15 cellular contexts compared by ENCODE assay signal in the genomic region with DNA sequence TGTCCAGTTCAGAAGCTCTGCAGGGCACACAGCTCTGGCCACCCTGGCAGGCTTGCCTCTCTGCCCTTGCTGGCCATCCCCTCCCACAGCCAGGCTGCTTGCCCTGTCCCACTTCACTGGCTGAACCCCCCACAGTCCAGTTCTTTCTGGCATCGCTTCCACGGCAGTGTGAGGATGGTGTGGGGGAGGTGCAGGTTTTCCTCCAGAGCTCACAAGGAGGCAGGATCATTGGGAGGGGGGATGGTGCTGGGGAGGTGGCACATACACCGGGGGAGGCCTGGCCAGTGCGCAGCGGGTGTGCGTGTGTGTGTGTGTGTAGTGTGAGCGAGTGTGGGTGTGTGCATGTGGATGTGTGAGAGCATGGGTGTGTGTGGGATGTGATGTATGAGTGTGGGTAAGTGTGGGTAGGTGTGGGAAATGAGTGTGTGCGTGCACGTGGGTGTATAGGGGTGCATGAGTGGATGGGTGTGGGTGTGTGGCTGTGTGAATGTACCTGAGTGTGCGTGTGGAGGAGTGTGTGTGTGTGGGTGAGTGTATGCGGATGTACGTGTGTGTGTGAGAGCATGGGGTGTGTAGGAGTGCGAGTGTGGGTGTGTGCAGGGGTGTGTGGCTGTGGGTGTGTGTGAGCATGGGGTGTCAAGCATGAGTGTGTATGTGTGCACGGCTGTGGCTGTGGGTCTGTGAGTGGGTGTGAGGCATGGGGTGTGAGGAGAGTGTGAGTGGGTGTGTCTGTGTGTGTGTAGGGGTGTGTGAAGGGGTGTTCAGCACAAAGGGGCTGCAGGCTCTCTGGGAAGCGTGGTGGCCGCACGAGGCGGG.
DNase-seq lines count a peak whose midpoint lies in the region; ATAC-seq and TF ChIP-seq lines count a peak whose summit lies in the region.
"Had no signal": no experiment of that assay in that cellular context is flagged by ENCODE, and none has a peak within 500 bp of the region (broad histone marks: within the 10 kb centered on the region; RNA-seq: fewer than 3 reads in every experiment).

No MANE protein-coding gene starts in this region.

- no peak overlapping the region for H3K27ac Mint-ChIP-seq in activated CD4-positive, alpha-beta T cell treated with anti-CD3 and anti-CD28 coated beads for 36 hours
- H3K27ac Mint-ChIP-seq in activated CD4-positive, alpha-beta T cell treated with anti-CD3 and anti-CD28 coated beads, Interleukin-2, amount 10 ng/mL, durations not matched to agents 7 days and 5 days = no peak overlapping the region
- H3K27ac Mint-ChIP-seq in T-helper 17 cell = peak overlapping the region; percentile 72
- H3K27ac Mint-ChIP-seq: HFFc6 had no signal

- no peak overlapping the region for H3K18ac ChIP-seq in trophoblast cell (ENCODE audit: low read length)

- no peak overlapping the region for H3K23ac ChIP-seq in trophoblast cell (ENCODE audit: low read length)

- H3K4me3 Mint-ChIP-seq in activated CD4-positive, alpha-beta T cell treated with anti-CD3 and anti-CD28 coated beads for 36 hours = no peak overlapping the region
- no peak overlapping the region for H3K4me3 Mint-ChIP-seq in activated CD4-positive, alpha-beta T cell treated with anti-CD3 and anti-CD28 coated beads, Interleukin-2, amount 10 ng/mL, durations not matched to agents 7 days and 5 days
- peak overlapping the region; percentile 19 for H3K4me3 Mint-ChIP-seq in T-helper 17 cell

- TF ChIP-seq POLR2A in esophagus muscularis mucosa (IDR thresholded peaks at IDR 0.05; ENCODE audit: low read depth) = no peak

- no peak overlapping the region for H3K27ac ChIP-seq in esophagus muscularis mucosa (replicated peaks in 1 of 4)
- no peak overlapping the region for H3K27ac ChIP-seq in trophoblast cell (ENCODE audit: low read depth, low read length)
- H3K27ac ChIP-seq: 22Rv1, Peyer's patch, thoracic aorta had no signal

- H2AFZ ChIP-seq in trophoblast cell (ENCODE audit: insufficient read depth, low read length, poor library complexity) = no peak overlapping the region

- 58% methylated on average over 16 of the region's 18 CpGs for WGBS in esophagus muscularis mucosa
- 100% methylated on average over 3 of the region's 18 CpGs for WGBS in trophoblast cell (ENCODE audit: extremely low coverage, insufficient coverage, insufficient read length)

- no peak overlapping the region for H2AK5ac ChIP-seq in trophoblast cell (ENCODE audit: low read length)

- no peak overlapping the region for H3K9ac ChIP-seq in trophoblast cell (ENCODE audit: low read length)

- peaks cover 13% of the 10 kb centered on the region for H3K4me1 Mint-ChIP-seq in activated CD4-positive, alpha-beta T cell treated with anti-CD3 and anti-CD28 coated beads for 36 hours
- peaks cover 8% of the 10 kb centered on the region for H3K4me1 Mint-ChIP-seq in activated CD4-positive, alpha-beta T cell treated with anti-CD3 and anti-CD28 coated beads, Interleukin-2, amount 10 ng/mL, durations not matched to agents 7 days and 5 days
- peaks cover 12% of the 10 kb centered on the region for H3K4me1 Mint-ChIP-seq in T-helper 17 cell

- H3K4me3 ChIP-seq in esophagus muscularis mucosa (peak overlapping the region in 3 of 4 donors; percentile 48 to 53 (median 48)), trophoblast cell (ENCODE audit: low read depth, low read length) (peak overlapping the region; percentile 33), mucosa of descending colon (no peak overlapping the region)

- no peak overlapping the region for H2BK12ac ChIP-seq in trophoblast cell (ENCODE audit: low read length)

- ATAC-seq in activated CD4-positive, alpha-beta T cell treated with anti-CD3 and anti-CD28 coated beads for 36 hours = peak; percentile 18
- ATAC-seq in T-helper 17 cell (peak; percentile 17), GM18861 (IDR thresholded peaks at IDR 0.05; ENCODE audit: unreplicated experiment) (no peak), mucosa of descending colon (no peak)

- H3K79me2 ChIP-seq in trophoblast cell (ENCODE audit: control insufficient read depth, insufficient read depth, low read length, poor library complexity) = no peaks in the 10 kb centered on the region

- H3K9me3 Mint-ChIP-seq in activated CD4-positive, alpha-beta T cell treated with anti-CD3 and anti-CD28 coated beads for 36 hours (ENCODE audit: low read depth) = no peaks in the 10 kb centered on the region
- no peaks in the 10 kb centered on the region for H3K9me3 Mint-ChIP-seq in activated CD4-positive, alpha-beta T cell treated with anti-CD3 and anti-CD28 coated beads, Interleukin-2, amount 10 ng/mL, durations not matched to agents 7 days and 5 days
- H3K9me3 Mint-ChIP-seq: HFFc6 had no signal

- no peak overlapping the region for H2BK5ac ChIP-seq in trophoblast cell (ENCODE audit: low read depth, low read length, poor library complexity)

- intact Hi-C loops in activated CD4-positive, alpha-beta T cell treated with anti-CD3 and anti-CD28 coated beads for 36 hours (cut with DNase I, micrococcal nuclease) = no loop called here
- intact Hi-C loops in esophagus muscularis mucosa (cut with DNase I) = no loop called here
- intact Hi-C loops in mucosa of descending colon (cut with DNase I, micrococcal nuclease) = no loop called here

- H2BK120ac ChIP-seq in trophoblast cell (ENCODE audit: insufficient read depth, low read length, poor library complexity) = no peak overlapping the region

- H3K27me3 Mint-ChIP-seq in activated CD4-positive, alpha-beta T cell treated with anti-CD3 and anti-CD28 coated beads for 36 hours = no peaks in the 10 kb centered on the region
- H3K27me3 Mint-ChIP-seq in activated CD4-positive, alpha-beta T cell treated with anti-CD3 and anti-CD28 coated beads, Interleukin-2, amount 10 ng/mL, durations not matched to agents 7 days and 5 days = peaks cover 4% of the 10 kb centered on the region
- H3K27me3 Mint-ChIP-seq in T-helper 17 cell = peaks cover 5% of the 10 kb centered on the region

- peak overlapping the region; percentile 39 for H3K4me2 ChIP-seq in trophoblast cell (ENCODE audit: low read length)

- CTCF ChIA-PET in activated CD4-positive, alpha-beta T cell treated with anti-CD3 and anti-CD28 coated beads for 36 hours (lab: Charles Lee) = no interaction called here
- CTCF ChIA-PET in activated CD4-positive, alpha-beta T cell treated with anti-CD3 and anti-CD28 coated beads, Interleukin-2, amount 10 ng/mL, durations not matched to agents 7 days and 5 days (lab: Charles Lee) = interaction anchor here (1.5 kb wide), 1 partner anchor 26 kb away, joined by 3 read pairs; no protein-coding TSS in a partner anchor

- H4K12ac ChIP-seq in trophoblast cell (ENCODE audit: low read depth, low read length) = no peak overlapping the region

- no peaks in the 10 kb centered on the region for H3K36me3 Mint-ChIP-seq in activated CD4-positive, alpha-beta T cell treated with anti-CD3 and anti-CD28 coated beads for 36 hours (ENCODE audit: low read depth)
- H3K36me3 Mint-ChIP-seq in activated CD4-positive, alpha-beta T cell treated with anti-CD3 and anti-CD28 coated beads, Interleukin-2, amount 10 ng/mL, durations not matched to agents 7 days and 5 days (ENCODE audit: low read depth) = no peaks in the 10 kb centered on the region
- peaks cover 5% of the 10 kb centered on the region for H3K36me3 Mint-ChIP-seq in T-helper 17 cell (ENCODE audit: low read depth)

- H4K8ac ChIP-seq in trophoblast cell (ENCODE audit: low read depth, low read length) = no peak overlapping the region

- TF ChIP-seq CTCF in esophagus muscularis mucosa (IDR thresholded peaks at IDR 0.05) = no peak
- TF ChIP-seq CTCF in mucosa of descending colon (IDR thresholded peaks at IDR 0.05) = no peak

- H3K14ac ChIP-seq in trophoblast cell (ENCODE audit: low read length) = no peak overlapping the region

- H3K4ac ChIP-seq in trophoblast cell (ENCODE audit: low read depth, low read length) = no peak overlapping the region

- POLR2A ChIA-PET in activated CD4-positive, alpha-beta T cell treated with anti-CD3 and anti-CD28 coated beads for 36 hours (lab: Charles Lee) = no interaction called here
- POLR2A ChIA-PET in activated CD4-positive, alpha-beta T cell treated with anti-CD3 and anti-CD28 coated beads, Interleukin-2, amount 10 ng/mL, durations not matched to agents 7 days and 5 days (lab: Charles Lee) = no interaction called here

- no peaks in the 10 kb centered on the region for H3K36me3 ChIP-seq in esophagus muscularis mucosa
- H3K36me3 ChIP-seq in trophoblast cell (ENCODE audit: control insufficient read depth in 1 of 2, insufficient read depth in 2 of 2, low read length in 2 of 2) = no peaks in the 10 kb centered on the region
- no peaks in the 10 kb centered on the region for H3K36me3 ChIP-seq in mucosa of descending colon (ENCODE audit: low read depth)
- H3K36me3 ChIP-seq: Peyer's patch, thoracic aorta had no signal

- H3K9me3 ChIP-seq in T-helper 17 cell (ENCODE audit: control insufficient read depth, low read length, poor library complexity, severe bottlenecking) (no peaks in the 10 kb centered on the region), esophagus muscularis mucosa (no peaks in the 10 kb centered on the region), trophoblast cell (ENCODE audit: insufficient read depth, low read depth, low read length) (peaks cover 3% of the 10 kb centered on the region), mucosa of descending colon (no peaks in the 10 kb centered on the region)
- H3K9me3 ChIP-seq: Peyer's patch, thoracic aorta had no signal

- H3K4me1 ChIP-seq in esophagus muscularis mucosa (peaks cover 4 to 14% (median 13%) of the 10 kb centered on the region in 4 donors), trophoblast cell (ENCODE audit: control insufficient read depth in 1 of 2, insufficient read depth in 2 of 2, low read length in 2 of 2) (peaks cover 3 to 9% of the 10 kb centered on the region in 2 experiments), mucosa of descending colon (ENCODE audit: low read depth) (no peaks in the 10 kb centered on the region)
- H3K4me1 ChIP-seq: Peyer's patch had no signal

- H3K79me1 ChIP-seq in trophoblast cell (ENCODE audit: low read length) = peaks cover 3% of the 10 kb centered on the region

- no peak overlapping the region for H4K91ac ChIP-seq in trophoblast cell (ENCODE audit: low read depth, low read length)

- H3K27me3 ChIP-seq in esophagus muscularis mucosa (peaks cover 0 to 56% (median 0%) of the 10 kb centered on the region in 4 donors), trophoblast cell (ENCODE audit: insufficient read depth, low read length) (no peaks in the 10 kb centered on the region)
- H3K27me3 ChIP-seq: Peyer's patch had no signal

- DNase-seq in activated CD4-positive, alpha-beta T cell treated with anti-CD3 and anti-CD28 coated beads for 36 hours = no peak
- no peak for DNase-seq in activated CD4-positive, alpha-beta T cell treated with anti-CD3 and anti-CD28 coated beads, Interleukin-2, amount 10 ng/mL, durations not matched to agents 7 days and 5 days
- no peak for DNase-seq in T-helper 17 cell
- no peak for DNase-seq in esophagus muscularis mucosa (ENCODE audit: extremely low spot score)
- DNase-seq in trophoblast cell = no peak
- no peak for DNase-seq in T1000 (lab: John Stamatoyannopoulos, UW)
- DNase-seq in mucosa of descending colon = no peak
- DNase-seq: activated CD8-positive, alpha-beta memory T cell treated with anti-CD3 and anti-CD28 coated beads for 24 hours; HFFc6; NCI-H1092 treated with DMSO at 0.1 percent for 48 hours; Peyer's patch; T-helper 1 cell had no signal

- TF ChIP-seq EP300 in esophagus muscularis mucosa (IDR thresholded peaks at IDR 0.05) = no peak

Comparison
In these comparisons a context has a peak if more than half of its experiments do, and no peak if none do; other contexts are left out.
1. ATAC-seq: peak in activated CD4-positive, alpha-beta T cell treated with anti-CD3 and anti-CD28 coated beads for 36 hours (single experiment) and T-helper 17 cell (single experiment); none in GM18861 (single experiment) and mucosa of descending colon (single experiment).